ENCODE assay signal across 9 cellular contexts in genomic region chr12:110269622-110270124, GRCh38. TPM values are rescaled to one million over a fixed set of nuclear protein-coding genes. Genes with fewer than 3 reads are reported as not detected.
DNase-seq lines count a peak whose midpoint lies in the region; ATAC-seq and TF ChIP-seq lines count a peak whose summit lies in the region.
"Had no signal": no experiment of that assay in that cellular context is flagged by ENCODE, and none has a peak within 500 bp of the region (broad histone marks: within the 10 kb centered on the region; RNA-seq: fewer than 3 reads in every experiment).

No MANE protein-coding gene starts in this region.

- peak overlapping the region; percentile 60 to 76 (median 66) for H3K27ac ChIP-seq in esophagus muscularis mucosa (replicated peaks in 1 of 4)

- H3K9me3 Mint-ChIP-seq in neural crest cell = no peaks in the 10 kb centered on the region
- H3K9me3 Mint-ChIP-seq: T-helper 1 cell treated with Interleukin-12 subunit alpha and Interleukin-12 subunit beta and Interleukin-4 antibody, amounts not matched to agents 30 μg/mL and 1 μg/mL, for 36 hours had no signal

- TF ChIP-seq CTCF in esophagus muscularis mucosa (IDR thresholded peaks at IDR 0.05) (no peak), neural crest cell (conservative IDR thresholded peaks at IDR 0.05) (no peak)

- no peaks in the 10 kb centered on the region for H3K36me3 ChIP-seq in esophagus muscularis mucosa

- H3K4me3 Mint-ChIP-seq in neural crest cell = no peak overlapping the region
- H3K4me3 Mint-ChIP-seq: T-helper 1 cell treated with Interleukin-12 subunit alpha and Interleukin-12 subunit beta and Interleukin-4 antibody, amounts not matched to agents 30 μg/mL and 1 μg/mL, for 36 hours had no signal

- WGBS in esophagus muscularis mucosa = 52% methylated on average over 5 of the region's 8 CpGs

- no peaks in the 10 kb centered on the region for H3K9me3 ChIP-seq in esophagus muscularis mucosa

- H3K27ac Mint-ChIP-seq in neural crest cell (ENCODE audit: unreplicated experiment) = peak overlapping the region; percentile 52
- H3K27ac Mint-ChIP-seq: T-helper 1 cell treated with Interleukin-12 subunit alpha and Interleukin-12 subunit beta and Interleukin-4 antibody, amounts not matched to agents 30 μg/mL and 1 μg/mL, for 36 hours had no signal

- peak; percentile 68 for DNase-seq in COLO829 (ENCODE audit: low spot score)
- peak; percentile 60 for DNase-seq in OCI-M1 (lab: John Stamatoyannopoulos, UW)
- DNase-seq in esophagus muscularis mucosa (ENCODE audit: extremely low spot score) = no peak
- no peak for DNase-seq in neural crest cell (ENCODE audit: low read depth, low spot score)
- no peak for DNase-seq in amygdala (lab: John Stamatoyannopoulos, UW)

- no peaks in the 10 kb centered on the region for H3K27me3 ChIP-seq in esophagus muscularis mucosa

- ATAC-seq in GM21367 (IDR thresholded peaks at IDR 0.05; ENCODE audit: unreplicated experiment) = no peak
- no peak for ATAC-seq in GM19452 (IDR thresholded peaks at IDR 0.05; ENCODE audit: unreplicated experiment)
- no peak for ATAC-seq in HG03378 (IDR thresholded peaks at IDR 0.05; ENCODE audit: unreplicated experiment)

- peak overlapping the region in 1 of 4 donors; percentile 8 for H3K4me3 ChIP-seq in esophagus muscularis mucosa

- H3K27me3 Mint-ChIP-seq in neural crest cell (ENCODE audit: low read depth) = no peaks in the 10 kb centered on the region

- TF ChIP-seq POLR2A in esophagus muscularis mucosa (IDR thresholded peaks at IDR 0.05; ENCODE audit: low read depth) = no peak

- H3K4me1 Mint-ChIP-seq in neural crest cell = peaks cover 22% of the 10 kb centered on the region

- intact Hi-C loops in esophagus muscularis mucosa (cut with DNase I) = loop anchor here (5.0 kb wide), 1 partner anchor 42 kb away; no protein-coding TSS in a partner anchor

- peaks cover 41 to 55% (median 52%) of the 10 kb centered on the region in 4 donors for H3K4me1 ChIP-seq in esophagus muscularis mucosa

- TF ChIP-seq EP300 in esophagus muscularis mucosa (IDR thresholded peaks at IDR 0.05) = no peak

- H3K36me3 Mint-ChIP-seq in neural crest cell (ENCODE audit: low read depth) = no peaks in the 10 kb centered on the region

RNA-seq across cellular contexts. Expression of gene ATP2A2, which starts 11.4 kb away (rescaled TPM):
- total RNA-seq in esophagus muscularis mucosa = 100 to 1,000 TPM; 170 to 231 (median 177) TPM
- 234 and 242 TPM in 2 replicates for total RNA-seq in neural crest cell

Comparison
In these comparisons a context has a peak if more than half of its experiments do, and no peak if none do; other contexts are left out.
1. DNase-seq: peak in COLO829 (single experiment) and OCI-M1 (single experiment); none in esophagus muscularis mucosa (single experiment), neural crest cell (single experiment) and amygdala (0 of 56).